In genomic region chr3:197031315-197032285, GRCh38 we compare ENCODE assay signal across 7 cellular contexts. TPM values are rescaled to one million over a fixed set of nuclear protein-coding genes. Genes with fewer than 3 reads are reported as not detected.
DNase-seq lines count a peak whose midpoint lies in the region; ATAC-seq and TF ChIP-seq lines count a peak whose summit lies in the region.

No MANE protein-coding gene starts in this region.

- CTCF ChIA-PET in HEK293 (lab: Yijun Ruan, JAX): interaction anchor here (0.6 to 2.9 kb wide), 3 partner anchors 10 to 509 kb away, joined by 3 to 9 read pairs (median 4); no protein-coding TSS in a partner anchor

- no peak overlapping the region for H3K4me3 Mint-ChIP-seq in activated T-cell treated with anti-CD3 and anti-CD28 coated beads, Interleukin-2, amount 50 U/mL, for 4 hours

- POLR2A ChIA-PET in HEK293 (lab: Yijun Ruan, JAX): no interaction called here

- intact Hi-C loops in left cardiac atrium (cut with DNase I): no loop called here

- no peak overlapping the region for H3K4me3 ChIP-seq in HEK293 (ENCODE audit: low read depth, low read length)

- H3K9me3 ChIP-seq in HEK293 (ENCODE audit: control insufficient read depth, insufficient read depth, low read depth, low read length): no peaks in the 10 kb centered on the region

- H3K36me3 ChIP-seq in HEK293 (ENCODE audit: control insufficient read depth in 2 of 2, insufficient read depth in 1 of 2, low read length in 2 of 2): peaks cover 0 to 4% of the 10 kb centered on the region in 2 experiments; a peak in 1 of 3 replicates

- no peak for TF ChIP-seq CTCF in HEK293 (tag by site-specific recombination; IDR thresholded peaks at IDR 0.05)

- H3K4me1 ChIP-seq in HEK293 (ENCODE audit: control insufficient read depth, insufficient read depth, low read length): no peaks in the 10 kb centered on the region

- peaks cover 8% of the 10 kb centered on the region for H3K27me3 Mint-ChIP-seq in activated T-cell treated with anti-CD3 and anti-CD28 coated beads, Interleukin-2, amount 50 U/mL, for 4 hours (ENCODE audit: low read depth)

- peaks cover 2% of the 10 kb centered on the region for H3K4me1 Mint-ChIP-seq in activated T-cell treated with anti-CD3 and anti-CD28 coated beads, Interleukin-2, amount 50 U/mL, for 4 hours (ENCODE audit: low read depth)

- peak; percentile 7 to 21 for ATAC-seq in activated T-cell treated with anti-CD3 and anti-CD28 coated beads, Interleukin-2, amount 50 U/mL, for 4 hours
- ATAC-seq in left cardiac atrium: peak; percentile 81 to 83
- ATAC-seq in GM18520 (IDR thresholded peaks at IDR 0.05; ENCODE audit: unreplicated experiment): no peak
- ATAC-seq in HG03025 (IDR thresholded peaks at IDR 0.05; ENCODE audit: low FRiP score, unreplicated experiment): no peak
- no peak for ATAC-seq in HG02970 (IDR thresholded peaks at IDR 0.05; ENCODE audit: low FRiP score, unreplicated experiment)

- no peak overlapping the region for H3K27ac ChIP-seq in HEK293 (ENCODE audit: extremely low read depth, low read depth, low read length)

- no peak for DNase-seq in activated T-cell treated with anti-CD3 and anti-CD28 coated beads, Interleukin-2, amount 50 U/mL, for 4 hours
- peak; percentile 84 for DNase-seq in left cardiac atrium
- peak; percentile 25 for DNase-seq in stimulated activated CD4-positive, alpha-beta T cell treated with anti-CD3 and anti-CD28 coated beads, Interleukin-4, amount 100 ng/mL, for 24 hours

- H3K9me3 Mint-ChIP-seq in activated T-cell treated with anti-CD3 and anti-CD28 coated beads, Interleukin-2, amount 50 U/mL, for 4 hours: no peaks in the 10 kb centered on the region

- H3K36me3 Mint-ChIP-seq in activated T-cell treated with anti-CD3 and anti-CD28 coated beads, Interleukin-2, amount 50 U/mL, for 4 hours (ENCODE audit: insufficient read depth): no peaks in the 10 kb centered on the region

TF ChIP-seq in HEK293, 187 proteins besides CTCF, POLR2A, EP300 and RAD21 (continues in another document):
- TF ChIP-seq ZNF600 (tag by site-specific recombination; IDR thresholded peaks at IDR 0.05): peak; percentile 89
- TF ChIP-seq ZNF292 (tag by site-specific recombination; IDR thresholded peaks at IDR 0.05; ENCODE audit: borderline replicate concordance, low read depth): no peak
- no peak for TF ChIP-seq ZNF112 (tag by site-specific recombination; IDR thresholded peaks at IDR 0.05)
- no peak for TF ChIP-seq GLI4 (tag by site-specific recombination; IDR thresholded peaks at IDR 0.05)
- no peak for TF ChIP-seq YY2 (tag by site-specific recombination; IDR thresholded peaks at IDR 0.05)
- TF ChIP-seq ZBTB11 (tag by site-specific recombination; conservative IDR thresholded peaks at IDR 0.05; ENCODE audit: low read depth): no peak
- no peak for TF ChIP-seq ZNF302 (tag by site-specific recombination; IDR thresholded peaks at IDR 0.05; ENCODE audit: low read depth)
- TF ChIP-seq ZNF155 (tag by site-specific recombination; IDR thresholded peaks at IDR 0.05): no peak
- TF ChIP-seq PRDM4 (tag by site-specific recombination; IDR thresholded peaks at IDR 0.05): no peak
- no peak for TF ChIP-seq GLIS1 (tag by site-specific recombination; IDR thresholded peaks at IDR 0.05)
- TF ChIP-seq SP7 (tag by site-specific recombination; IDR thresholded peaks at IDR 0.05): peak; percentile 83
- no peak for TF ChIP-seq REPIN1 (tag by site-specific recombination; IDR thresholded peaks at IDR 0.05; ENCODE audit: low read depth)
- no peak for TF ChIP-seq ZNF561 (tag by site-specific recombination; IDR thresholded peaks at IDR 0.05; ENCODE audit: borderline replicate concordance)
- no peak for TF ChIP-seq ZNF704 (tag by site-specific recombination; IDR thresholded peaks at IDR 0.05)
- TF ChIP-seq ZNF776 (tag by site-specific recombination; IDR thresholded peaks at IDR 0.05; ENCODE audit: borderline replicate concordance): no peak
- no peak for TF ChIP-seq ZNF239 (tag by site-specific recombination; IDR thresholded peaks at IDR 0.05)
- TF ChIP-seq ZNF514 (tag by site-specific recombination; IDR thresholded peaks at IDR 0.05): no peak
- no peak for TF ChIP-seq ZNF121 (tag by site-specific recombination; IDR thresholded peaks at IDR 0.05)
- TF ChIP-seq ZNF416 (tag by site-specific recombination; IDR thresholded peaks at IDR 0.05): no peak
- no peak for TF ChIP-seq KLF7 (tag by site-specific recombination; IDR thresholded peaks at IDR 0.05; ENCODE audit: borderline replicate concordance)
- TF ChIP-seq ZFP37 (tag by site-specific recombination; IDR thresholded peaks at IDR 0.05): peak; percentile 78
- no peak for TF ChIP-seq ZNF670 (tag by site-specific recombination; IDR thresholded peaks at IDR 0.05; ENCODE audit: low read depth)
- no peak for TF ChIP-seq ZNF423 (tag by site-specific recombination; IDR thresholded peaks at IDR 0.05)
- TF ChIP-seq ZNF610 (tag by site-specific recombination; IDR thresholded peaks at IDR 0.05; ENCODE audit: borderline replicate concordance): no peak
- no peak for TF ChIP-seq ZNF16 (tag by site-specific recombination; IDR thresholded peaks at IDR 0.05; ENCODE audit: low read depth)
- peak; percentile 43; the same call in 1 of the 2 replicates for TF ChIP-seq ZNF558 (tag by site-specific recombination; IDR thresholded peaks at IDR 0.05)
- TF ChIP-seq ZNF660 (tag by site-specific recombination; IDR thresholded peaks at IDR 0.05): peak; percentile 72; the same call in 1 of the 2 replicates
- TF ChIP-seq PBX3 (CRISPR knock-in tag; IDR thresholded peaks at IDR 0.05): no peak

RNA-seq across cellular contexts. Expression of gene MELTF, which starts 2.0 kb away (rescaled TPM):
- total RNA-seq in activated T-cell treated with anti-CD3 and anti-CD28 coated beads, Interleukin-2, amount 50 U/mL, for 4 hours: 1 to 10 TPM in 2 of 3 donors, under 1 TPM in 1; 0.79 to 2.7 (median 1.9) TPM
- total RNA-seq in left cardiac atrium: 10 to 100 TPM in 1 of 2 donors, 1 to 10 TPM in 1; 7.7 to 10.1 TPM

Comparison
In these comparisons a context has a peak if more than half of its experiments do, and no peak if none do; other contexts are left out.
1. ATAC-seq: peak in activated T-cell treated with anti-CD3 and anti-CD28 coated beads, Interleukin-2, amount 50 U/mL, for 4 hours (2 of 2) and left cardiac atrium (2 of 2); none in GM18520 (single experiment), HG03025 (single experiment) and HG02970 (single experiment).